ENCODE assay signal across 9 cellular contexts in the genomic region with DNA sequence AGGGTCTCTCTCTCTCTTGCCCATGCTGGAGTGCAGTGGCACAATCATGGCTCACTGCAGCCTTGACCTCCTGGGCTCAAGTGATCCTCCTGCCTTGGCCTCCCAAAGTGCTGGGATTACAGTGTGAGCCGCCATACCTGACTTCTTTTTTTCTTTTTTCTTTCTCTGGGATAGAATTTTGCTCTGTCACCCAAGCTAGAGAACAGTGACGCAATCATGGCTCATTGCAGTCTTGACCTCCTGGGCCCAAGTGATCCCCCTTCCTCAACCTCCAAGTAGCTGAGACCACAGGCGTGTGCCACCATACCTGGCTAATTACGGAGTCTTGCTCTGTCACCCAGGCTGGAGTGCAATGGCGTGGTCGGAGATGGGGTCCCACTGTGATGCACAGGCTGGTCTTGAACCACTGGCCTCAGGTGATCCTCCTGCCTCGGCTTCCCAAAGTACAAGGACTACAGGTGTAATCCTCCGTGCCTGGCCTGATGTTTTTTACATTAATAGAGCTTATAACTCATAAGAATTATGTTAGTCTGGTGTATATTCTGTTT.
"Had no signal": no experiment of that assay in that cellular context is flagged by ENCODE, and none has a peak within 500 bp of the region (broad histone marks: within the 10 kb centered on the region; RNA-seq: fewer than 3 reads in every experiment).

No MANE protein-coding gene starts in this region.

- H3K27ac ChIP-seq: GM23248, KMS-11 had no signal

- H3K4me1 ChIP-seq: HAP-1 had no signal

- H3K4me2 ChIP-seq: KMS-11 had no signal

- H3K9me3 ChIP-seq: HAP-1 had no signal

- H2AFZ ChIP-seq: GM23248 had no signal

- H3K4me3 ChIP-seq: GM23248, HAP-1 had no signal

- FAIRE-seq: HepG2 had no signal

- H3K4me3 Mint-ChIP-seq: HFFc6 had no signal

- H3K36me3 ChIP-seq: HAP-1 had no signal

- DNase-seq: GM23248, GOT3, H7, HFFc6, KBM-7 had no signal

- H3K27ac Mint-ChIP-seq: HFFc6 had no signal

- ATAC-seq: HCT116, HepG2 had no signal

- H3K9ac ChIP-seq: GM23248, KMS-11 had no signal
